Comparison of ENCODE assay signal across 10 cellular contexts in genomic region chr2:85792783-85793441, GRCh38. TPM values are rescaled to one million over a fixed set of nuclear protein-coding genes. Genes with fewer than 3 reads are reported as not detected.
DNase-seq lines count a peak whose midpoint lies in the region; ATAC-seq and TF ChIP-seq lines count a peak whose summit lies in the region.
"Had no signal": no experiment of that assay in that cellular context is flagged by ENCODE, and none has a peak within 500 bp of the region (broad histone marks: within the 10 kb centered on the region; RNA-seq: fewer than 3 reads in every experiment).

No MANE protein-coding gene starts in this region.

- H3K36me3 Mint-ChIP-seq in type B pancreatic cell, result no peaks in the 10 kb centered on the region

- H3K27ac Mint-ChIP-seq in type B pancreatic cell, result peak overlapping the region; percentile 26

- BruUV-seq in mammary epithelial cell (replicated peaks; lab: Mats Ljungman, UMichigan), result no TSS peak

- H2AFZ ChIP-seq in mammary epithelial cell (ENCODE audit: low read depth, low read length), result no peak overlapping the region

- H3K36me3 ChIP-seq in mammary epithelial cell (ENCODE audit: insufficient read depth, low read length), result no peaks in the 10 kb centered on the region

- TF ChIP-seq CTCF in mammary epithelial cell (conservative IDR thresholded peaks at IDR 0.05 in 1 of 2, IDR thresholded peaks at IDR 0.05 in 1 of 2; ENCODE audit: extremely low read depth in 1 of 2, insufficient read depth in 1 of 2, low read depth in 1 of 2, low read length in 2 of 2), result no peak
- TF ChIP-seq CTCF in type B pancreatic cell (conservative IDR thresholded peaks at IDR 0.05), result no peak

- no peak for ATAC-seq in GM18498 (IDR thresholded peaks at IDR 0.05; ENCODE audit: unreplicated experiment)
- ATAC-seq: left lobe of liver had no signal

- in situ Hi-C loops in mammary epithelial cell (cut with MboI; ENCODE audit: low sequenced_read_pairs in 2 of 2), result no loop called here

- H3K9me3 Mint-ChIP-seq in type B pancreatic cell, result no peaks in the 10 kb centered on the region

- dilution Hi-C loops in mammary epithelial cell (cut with HindIII; ENCODE audit: low sequenced_read_pairs), result no loop called here

- 80% methylated on average over 5 of the region's 8 CpGs for WGBS in mammary epithelial cell (ENCODE audit: low coverage, missing lambda C conversion rate)

- H4K20me1 ChIP-seq in mammary epithelial cell (ENCODE audit: insufficient read depth, low read length), result no peaks in the 10 kb centered on the region

- CTCF ChIA-PET in mammary epithelial cell (lab: Charles Lee; ENCODE audit: low non-redundant PET), result no interaction called here

- H3K9ac ChIP-seq in mammary epithelial cell (ENCODE audit: insufficient read depth, low read length), result no peak overlapping the region

- H3K79me2 ChIP-seq in mammary epithelial cell (ENCODE audit: insufficient read depth, low read length), result no peaks in the 10 kb centered on the region

- peaks cover 13% of the 10 kb centered on the region for H3K27me3 Mint-ChIP-seq in type B pancreatic cell

- no peaks in the 10 kb centered on the region for H3K9me3 ChIP-seq in mammary epithelial cell (replicated peaks; ENCODE audit: insufficient read depth, low read length)

- no peak overlapping the region for H3K4me2 ChIP-seq in mammary epithelial cell (ENCODE audit: insufficient read depth, low read depth, low read length)

- H3K4me3 ChIP-seq in mammary epithelial cell (replicated peaks in 1 of 3; ENCODE audit: insufficient read depth in 1 of 3, low read depth in 2 of 3, low read length in 3 of 3), result no peak overlapping the region

- H3K4me1 ChIP-seq in mammary epithelial cell (ENCODE audit: insufficient read depth, low read length), result peaks cover 12% of the 10 kb centered on the region

- H3K27ac ChIP-seq in mammary epithelial cell (ENCODE audit: insufficient read depth, low read depth, low read length), result no peak overlapping the region
- H3K27ac ChIP-seq in layer of hippocampus (ENCODE audit: low read depth, low read length), result peak overlapping the region; percentile 92

- no peak overlapping the region for H3K4me3 Mint-ChIP-seq in type B pancreatic cell

- DNase-seq in NCI-H1694 (lab: John Stamatoyannopoulos, UW), result peak; percentile 83
- peak; percentile 38 for DNase-seq in mammary epithelial cell
- DNase-seq in type B pancreatic cell (ENCODE audit: extremely low spot score, unreplicated experiment), result no peak
- DNase-seq in NAMALWA (ENCODE audit: low spot score), result no peak
- DNase-seq in GOT3 (lab: John Stamatoyannopoulos, UW), result no peak
- no peak for DNase-seq in NCI-H510A treated with DMSO at 0.1 percent for 48 hours (lab: John Stamatoyannopoulos, UW)
- DNase-seq: activated gamma-delta T cell had no signal

- H3K4me1 Mint-ChIP-seq in type B pancreatic cell (ENCODE audit: unreplicated experiment), result peaks cover 57% of the 10 kb centered on the region

- H3K27me3 ChIP-seq in mammary epithelial cell (ENCODE audit: insufficient read depth, low read length) (peaks cover 2% of the 10 kb centered on the region), layer of hippocampus (ENCODE audit: control insufficient read depth, insufficient read depth, low read length) (no peaks in the 10 kb centered on the region)

- intact Hi-C loops in mammary epithelial cell (cut with micrococcal nuclease), result no loop called here

RNA-seq across cellular contexts. Expression of gene ATOH8, which starts 39.1 kb away (rescaled TPM):
- total RNA-seq in mammary epithelial cell (not detected), type B pancreatic cell (ENCODE audit: low replicate concordance) (1.8 and 13.7 TPM in 2 replicates)
- not detected for polyA plus RNA-seq in mammary epithelial cell
- polyA minus RNA-seq in mammary epithelial cell, result not detected

Comparison
In these comparisons a context has a peak if more than half of its experiments do, and no peak if none do; other contexts are left out.
1. DNase-seq: peak in NCI-H1694 (single experiment) and mammary epithelial cell (single experiment); none in type B pancreatic cell (single experiment), NAMALWA (single experiment), GOT3 (single experiment) and NCI-H510A treated with DMSO at 0.1 percent for 48 hours (single experiment).